In the genomic region with DNA sequence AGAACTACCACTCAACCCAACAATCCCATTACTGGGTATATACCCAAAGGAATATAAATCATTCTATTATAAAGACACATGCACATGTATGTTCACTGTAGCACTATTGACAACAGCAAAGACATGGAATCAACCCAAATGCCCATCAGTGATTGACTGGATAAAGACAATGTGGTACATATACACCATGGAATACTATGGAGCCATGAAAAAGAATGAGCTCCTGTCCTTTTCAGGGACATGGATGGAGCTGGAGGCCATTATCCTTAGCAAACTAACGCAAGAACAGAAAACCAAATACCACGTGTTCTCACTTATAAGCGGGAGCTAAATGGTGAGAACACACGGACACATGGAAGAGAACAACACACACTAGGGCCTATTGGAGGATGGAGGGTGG, we compare ENCODE assay signal across 2 cellular contexts.
A peak's percentile ranks its signal among the peaks of the same experiment; 100 is the strongest.
TF ChIP-seq lines count a peak whose summit lies in the region.

No MANE protein-coding gene starts in this region.

TF ChIP-seq in SK-N-SH treated with all-trans-retinoic acid at 6 μM for 48 hours, 23 proteins besides CTCF, POLR2A, EP300 and RAD21:
- peak; percentile 92 for TF ChIP-seq ZNF8 (CRISPR knock-in tag; IDR thresholded peaks at IDR 0.05)

TF ChIP-seq in K562, 482 proteins besides CTCF, POLR2A, EP300 and RAD21:
- TF ChIP-seq ZNF146 (CRISPR knock-in tag; IDR thresholded peaks at IDR 0.05; ENCODE audit: unreplicated experiment): peak; percentile 34
